8 cellular contexts compared by ENCODE assay signal in genomic region chr7:44073664-44074348, GRCh38.
DNase-seq lines count a peak whose midpoint lies in the region; ATAC-seq lines count a peak whose summit lies in the region.

No MANE protein-coding gene starts in this region.

- H3K4me1 ChIP-seq in rectal smooth muscle tissue (ENCODE audit: control insufficient read depth, insufficient read depth, low read length) = peaks cover 9% of the 10 kb centered on the region

- H3K36me3 ChIP-seq in rectal smooth muscle tissue (ENCODE audit: control insufficient read depth, insufficient read depth, low read length) = peaks cover 31% of the 10 kb centered on the region

- ATAC-seq in GM18867 (IDR thresholded peaks at IDR 0.05; ENCODE audit: unreplicated experiment) = peak; percentile 72
- ATAC-seq in HG03432 (IDR thresholded peaks at IDR 0.05; ENCODE audit: unreplicated experiment) = peak; percentile 68

- H3K4me3 ChIP-seq in rectal smooth muscle tissue (ENCODE audit: low read length) = peak overlapping the region; percentile 34

- no peaks in the 10 kb centered on the region for H3K27me3 ChIP-seq in rectal smooth muscle tissue (ENCODE audit: control insufficient read depth, insufficient read depth, low read length)

- peak; percentile 42 for DNase-seq in activated CD8-positive, alpha-beta memory T cell treated with anti-CD3 and anti-CD28 coated beads, Interleukin-2, amount 50 U/mL, for 24 hours (ENCODE audit: extremely low read depth)
- peak in 41 of 42 donors; percentile 50 to 88 (median 79) for DNase-seq in head of caudate nucleus
- DNase-seq in DMS53 (lab: John Stamatoyannopoulos, UW) = no peak
- no peak for DNase-seq in NCI-H2227 (lab: John Stamatoyannopoulos, UW; ENCODE audit: unreplicated experiment)
- no peak for DNase-seq in NCI-H1436 (lab: John Stamatoyannopoulos, UW)

- H3K27ac ChIP-seq in rectal smooth muscle tissue (ENCODE audit: low read depth, low read length) = peak overlapping the region; percentile 66

- H3K9ac ChIP-seq in rectal smooth muscle tissue (ENCODE audit: low read length) = peak overlapping the region; percentile 39

- intact Hi-C loops in head of caudate nucleus (cut with DNase I) = no loop called here

Comparison
In these comparisons a context has a peak if more than half of its experiments do, and no peak if none do; other contexts are left out.
1. DNase-seq: peak in activated CD8-positive, alpha-beta memory T cell treated with anti-CD3 and anti-CD28 coated beads, Interleukin-2, amount 50 U/mL, for 24 hours (single experiment) and head of caudate nucleus (41 of 42); none in DMS53 (single experiment), NCI-H2227 (single experiment) and NCI-H1436 (single experiment).